9 cellular contexts compared by ENCODE assay signal in genomic region chr16:89723279-89724250, GRCh38. TPM values are rescaled to one million over a fixed set of nuclear protein-coding genes. Genes with fewer than 3 reads are reported as not detected.
DNase-seq lines count a peak whose midpoint lies in the region; ATAC-seq, FAIRE-seq and TF ChIP-seq lines count a peak whose summit lies in the region.
"Had no signal": no experiment of that assay in that cellular context is flagged by ENCODE, and none has a peak within 500 bp of the region (broad histone marks: within the 10 kb centered on the region; RNA-seq: fewer than 3 reads in every experiment).

No MANE protein-coding gene starts in this region.

- H3K27me3 Mint-ChIP-seq in activated CD4-positive, alpha-beta memory T cell treated with anti-CD3 and anti-CD28 coated beads, Interleukin-2, amount 10 ng/mL, durations not matched to agents 7 days and 5 days = no peaks in the 10 kb centered on the region
- peaks cover 13% of the 10 kb centered on the region for H3K27me3 Mint-ChIP-seq in nephron progenitor cell (ENCODE audit: low read depth, poor library complexity)

- H3K79me2 ChIP-seq in osteoblast (ENCODE audit: insufficient read depth, low read length) = peaks cover 57% of the 10 kb centered on the region

- no peak overlapping the region for H3K9ac ChIP-seq in kidney (ENCODE audit: low read length in 2 of 2)
- H3K9ac ChIP-seq: parathyroid adenoma had no signal

- H3K4me3 ChIP-seq in GM08714 (ENCODE audit: low read length) = peak overlapping the region; percentile 75; the same call in 1 of the 2 replicates
- no peak overlapping the region for H3K4me3 ChIP-seq in osteoblast (ENCODE audit: insufficient read depth, low read length)
- H3K4me3 ChIP-seq in kidney (ENCODE audit: low read length in 2 of 2) = peak overlapping the region in 1 of 2 donors; percentile 78

- H2AFZ ChIP-seq in osteoblast (ENCODE audit: low read length) = no peak overlapping the region
- H2AFZ ChIP-seq: parathyroid adenoma had no signal

- ATAC-seq in HG03439 (IDR thresholded peaks at IDR 0.05; ENCODE audit: unreplicated experiment) = no peak

- TF ChIP-seq CTCF in nephron progenitor cell (IDR thresholded peaks at IDR 0.05) = no peak
- TF ChIP-seq CTCF in osteoblast (IDR thresholded peaks at IDR 0.05; ENCODE audit: extremely low read depth, low read depth, low read length) = no peak
- no peak for TF ChIP-seq CTCF in kidney (IDR thresholded peaks at IDR 0.05; ENCODE audit: borderline replicate concordance, extremely low read depth, insufficient read depth)

- H3K27ac ChIP-seq in osteoblast (ENCODE audit: low read depth, low read length) (no peak overlapping the region), kidney (ENCODE audit: low read depth in 2 of 2, low read length in 2 of 2) (no peak overlapping the region)
- H3K27ac ChIP-seq: parathyroid adenoma had no signal

- peak overlapping the region; percentile 96 for H3K4me3 Mint-ChIP-seq in activated CD4-positive, alpha-beta memory T cell treated with anti-CD3 and anti-CD28 coated beads, Interleukin-2, amount 10 ng/mL, durations not matched to agents 7 days and 5 days
- H3K4me3 Mint-ChIP-seq in nephron progenitor cell = peak overlapping the region; percentile 75

- intact Hi-C loops in kidney (cut with DNase I) = no loop called here

- POLR2A ChIA-PET in activated CD4-positive, alpha-beta memory T cell treated with anti-CD3 and anti-CD28 coated beads, Interleukin-2, amount 10 ng/mL, durations not matched to agents 7 days and 5 days (lab: Charles Lee) = interaction anchor here (1.0 to 5.8 kb wide), 18 partner anchors 10 to 249 kb away, joined by 3 to 89 read pairs (median 6); partner anchors contain the start of genes CDK10, SPATA2L and TCF25

- DNase-seq in activated CD4-positive, alpha-beta memory T cell treated with anti-CD3 and anti-CD28 coated beads, Interleukin-2, amount 10 ng/mL, durations not matched to agents 7 days and 5 days = peak; percentile 95
- DNase-seq in dermis blood vessel endothelial cell (peak; percentile 43), nephron progenitor cell (no peak), osteoblast (ENCODE audit: insufficient read length, low spot score, missing footprints) (no peak), kidney (no peak), NCI-H2196 treated with DMSO at 0.1 percent for 48 hours (lab: John Stamatoyannopoulos, UW; ENCODE audit: unreplicated experiment) (no peak)

- H3K36me3 ChIP-seq in osteoblast (ENCODE audit: insufficient read depth, low read length) (peaks cover 40% of the 10 kb centered on the region), kidney (ENCODE audit: control insufficient read depth in 1 of 2, insufficient read depth in 2 of 2, low read length in 2 of 2) (peaks cover 12 to 21% of the 10 kb centered on the region in 2 donors)

- CTCF ChIA-PET in activated CD4-positive, alpha-beta memory T cell treated with anti-CD3 and anti-CD28 coated beads, Interleukin-2, amount 10 ng/mL, durations not matched to agents 7 days and 5 days (lab: Charles Lee) = interaction anchor here (0.7 to 4.8 kb wide), 11 partner anchors 9 to 137 kb away, joined by 3 to 22 read pairs (median 4); partner anchors contain the start of genes CDK10 and SPATA2L

- peak overlapping the region; percentile 100 for H3K27ac Mint-ChIP-seq in activated CD4-positive, alpha-beta memory T cell treated with anti-CD3 and anti-CD28 coated beads, Interleukin-2, amount 10 ng/mL, durations not matched to agents 7 days and 5 days
- no peak overlapping the region for H3K27ac Mint-ChIP-seq in nephron progenitor cell

- no peaks in the 10 kb centered on the region for H3K27me3 ChIP-seq in osteoblast (ENCODE audit: insufficient read depth, low read length)

- H3K9me3 ChIP-seq in osteoblast (ENCODE audit: low read depth, low read length) (no peaks in the 10 kb centered on the region), kidney (ENCODE audit: control insufficient read depth in 1 of 2, low read length in 2 of 2) (no peaks in the 10 kb centered on the region)

- H3K4me1 ChIP-seq in osteoblast (ENCODE audit: insufficient read depth, low read length) = peaks cover 26% of the 10 kb centered on the region
- H3K4me1 ChIP-seq in kidney (ENCODE audit: control insufficient read depth in 1 of 2, insufficient read depth in 1 of 2, low read depth in 1 of 2, low read length in 2 of 2) = peaks cover 8 to 24% of the 10 kb centered on the region in 2 donors
- H3K4me1 ChIP-seq: parathyroid adenoma had no signal

- FAIRE-seq in kidney (lab: Jason Lieb, UNC) = no peak

- no peaks in the 10 kb centered on the region for H3K9me3 Mint-ChIP-seq in activated CD4-positive, alpha-beta memory T cell treated with anti-CD3 and anti-CD28 coated beads, Interleukin-2, amount 10 ng/mL, durations not matched to agents 7 days and 5 days
- H3K9me3 Mint-ChIP-seq in nephron progenitor cell = no peaks in the 10 kb centered on the region

- peaks cover 46% of the 10 kb centered on the region for H3K4me1 Mint-ChIP-seq in activated CD4-positive, alpha-beta memory T cell treated with anti-CD3 and anti-CD28 coated beads, Interleukin-2, amount 10 ng/mL, durations not matched to agents 7 days and 5 days
- H3K4me1 Mint-ChIP-seq in nephron progenitor cell = peaks cover 41% of the 10 kb centered on the region

- peaks cover 28% of the 10 kb centered on the region for H4K20me1 ChIP-seq in osteoblast (ENCODE audit: insufficient read depth, low read length)

- peaks cover 38% of the 10 kb centered on the region for H3K36me3 Mint-ChIP-seq in activated CD4-positive, alpha-beta memory T cell treated with anti-CD3 and anti-CD28 coated beads, Interleukin-2, amount 10 ng/mL, durations not matched to agents 7 days and 5 days (ENCODE audit: low read depth)
- peaks cover 24% of the 10 kb centered on the region for H3K36me3 Mint-ChIP-seq in nephron progenitor cell (ENCODE audit: low read depth)

- no peak overlapping the region for H3K4me2 ChIP-seq in osteoblast (ENCODE audit: insufficient read depth, low read length)

RNA-seq across cellular contexts. Expression of gene ZNF276, which starts 2.2 kb away (rescaled TPM):
- 10 to 100 TPM; 50.4 to 56.5 TPM for total RNA-seq in activated CD4-positive, alpha-beta memory T cell treated with anti-CD3 and anti-CD28 coated beads, Interleukin-2, amount 10 ng/mL, durations not matched to agents 7 days and 5 days
- total RNA-seq in dermis blood vessel endothelial cell (27.4 and 44.2 TPM in 2 replicates), osteoblast (11.5 and 12.3 TPM in 2 replicates), kidney (35.4 TPM)
- polyA plus RNA-seq in kidney (ENCODE audit: insufficient read depth, low read depth, low replicate concordance) = 16.4 TPM

RNA-seq across cellular contexts. Expression of gene VPS9D1, which starts 2.9 kb away (rescaled TPM):
- 1 to 10 TPM; 7.0 to 7.8 TPM for total RNA-seq in activated CD4-positive, alpha-beta memory T cell treated with anti-CD3 and anti-CD28 coated beads, Interleukin-2, amount 10 ng/mL, durations not matched to agents 7 days and 5 days
- total RNA-seq in dermis blood vessel endothelial cell (5.8 and 7.3 TPM in 2 replicates), osteoblast (13.3 and 14.5 TPM in 2 replicates), kidney (24.4 TPM)
- polyA plus RNA-seq in kidney (ENCODE audit: insufficient read depth, low read depth, low replicate concordance) = 18.3 TPM

RNA-seq across cellular contexts. Expression of gene SPATA2L, which starts 22.1 kb away (rescaled TPM):
- 10 to 100 TPM in 1 of 2 experiments, 1 to 10 TPM in 1; 9.4 to 10.0 TPM for total RNA-seq in activated CD4-positive, alpha-beta memory T cell treated with anti-CD3 and anti-CD28 coated beads, Interleukin-2, amount 10 ng/mL, durations not matched to agents 7 days and 5 days
- total RNA-seq in dermis blood vessel endothelial cell = 19.1 and 36.6 TPM in 2 replicates
- 12.1 and 14.8 TPM in 2 replicates for total RNA-seq in osteoblast
- total RNA-seq in kidney = 15.1 TPM
- 12.6 TPM for polyA plus RNA-seq in kidney (ENCODE audit: insufficient read depth, low read depth, low replicate concordance)

RNA-seq across cellular contexts. Expression of gene CDK10, which starts 37.1 kb away (rescaled TPM):
- total RNA-seq in activated CD4-positive, alpha-beta memory T cell treated with anti-CD3 and anti-CD28 coated beads, Interleukin-2, amount 10 ng/mL, durations not matched to agents 7 days and 5 days = 10 to 100 TPM; 73.2 to 74.0 TPM
- total RNA-seq in dermis blood vessel endothelial cell (48.2 and 71.1 TPM in 2 replicates), osteoblast (24.8 and 37.6 TPM in 2 replicates), kidney (118 TPM)
- polyA plus RNA-seq in kidney (ENCODE audit: insufficient read depth, low read depth, low replicate concordance) = 82.6 TPM

Comparison
In these comparisons a context has a peak if more than half of its experiments do, and no peak if none do; other contexts are left out.
1. DNase-seq: peak in activated CD4-positive, alpha-beta memory T cell treated with anti-CD3 and anti-CD28 coated beads, Interleukin-2, amount 10 ng/mL, durations not matched to agents 7 days and 5 days (single experiment) and dermis blood vessel endothelial cell (single experiment); none in nephron progenitor cell (single experiment), osteoblast (single experiment), kidney (single experiment) and NCI-H2196 treated with DMSO at 0.1 percent for 48 hours (single experiment).